In the genomic region with DNA sequence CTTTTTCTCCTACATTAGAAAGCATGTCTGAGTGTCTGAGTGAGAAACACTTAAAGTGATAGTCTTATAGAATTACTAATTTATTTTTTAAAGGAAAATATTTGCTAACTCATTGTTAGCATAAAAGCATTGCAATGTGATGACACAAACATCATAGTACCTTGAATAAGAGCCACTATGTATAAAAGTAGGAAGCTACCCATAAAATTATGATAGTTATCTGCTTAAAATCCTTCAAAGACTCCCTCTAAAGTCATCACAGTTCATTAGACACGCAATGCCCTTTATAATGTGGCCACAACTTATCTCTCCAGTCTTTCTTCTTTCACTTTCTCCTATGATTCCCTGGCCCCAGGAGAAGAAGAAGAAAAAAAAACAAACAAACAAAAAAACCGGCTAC, we compare ENCODE assay signal across 16 cellular contexts.
"Had no signal": no experiment of that assay in that cellular context is flagged by ENCODE, and none has a peak within 500 bp of the region (broad histone marks: within the 10 kb centered on the region; RNA-seq: fewer than 3 reads in every experiment).

No MANE protein-coding gene starts in this region.

- DNase-seq: activated CD4-positive, alpha-beta T cell treated with anti-CD3 and anti-CD28 coated beads for 4 hours; activated CD8-positive, alpha-beta memory T cell treated with anti-CD3 and anti-CD28 coated beads, Interleukin-2, amount 50 U/mL, for 4 hours; activated CD8-positive, alpha-beta T cell treated with anti-CD3 and anti-CD28 coated beads for 36 hours; activated T-cell treated with anti-CD3 and anti-CD28 coated beads, Interleukin-2, amount 50 U/mL, for 1 hour; amygdala; Karpas-422; NCI-H1092; NCI-H1417; NCI-H1930; NCI-H2171; NCI-H2227 treated with DMSO at 0.1 percent for 48 hours; NCI-H446 treated with DMSO at 0.1 percent for 48 hours; NCI-H524 treated with DMSO at 0.1 percent for 48 hours; NCI-H748 treated with DMSO at 0.1 percent for 48 hours; SHP77 treated with DMSO at 0.1 percent for 48 hours had no signal

- FAIRE-seq: astrocyte had no signal
